ENCODE assay signal across 28 cellular contexts in the genomic region with DNA sequence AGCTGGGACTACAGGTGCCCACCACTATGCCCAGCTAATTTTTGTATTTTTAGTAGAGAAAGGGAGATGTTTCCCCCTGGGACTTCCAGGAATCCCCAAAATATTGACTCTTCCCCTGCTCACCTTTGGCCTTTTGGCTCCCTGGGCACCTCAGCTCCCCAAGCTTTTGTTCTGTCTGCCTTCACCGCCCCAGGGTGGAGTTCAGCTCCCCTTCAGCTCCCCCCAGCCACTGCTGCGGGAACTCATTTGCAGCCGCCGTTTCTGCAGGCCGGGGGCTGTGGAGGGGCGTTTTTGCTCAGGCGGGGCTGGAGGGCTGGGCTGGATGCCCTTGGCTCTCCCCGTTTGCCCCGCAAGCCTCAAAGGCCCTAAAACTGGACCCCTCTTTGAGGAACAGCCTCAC. TPM values are rescaled to one million over a fixed set of nuclear protein-coding genes. Genes with fewer than 3 reads are reported as not detected.
"Had no signal": no experiment of that assay in that cellular context is flagged by ENCODE, and none has a peak within 500 bp of the region (broad histone marks: within the 10 kb centered on the region; RNA-seq: fewer than 3 reads in every experiment).

No MANE protein-coding gene starts in this region.

- DNase-seq: hypothalamus; immature natural killer cell; kidney; lower lobe of right lung; mammary epithelial cell; mesenchymal stem cell; naive thymus-derived CD8-positive, alpha-beta T cell; occipital lobe; ovary; retina; stimulated activated CD4-positive, alpha-beta T cell treated with anti-CD3 and anti-CD28 coated beads, Interleukin-12 subunit alpha, Interleukin-12 subunit beta, amount 100 ng/mL, for 4 hours; stimulated activated CD4-positive, alpha-beta T cell treated with anti-CD3 and anti-CD28 coated beads, Interleukin-15, amount 100 ng/mL, for 24 hours; stimulated activated CD4-positive, alpha-beta T cell treated with anti-CD3 and anti-CD28 coated beads, Interleukin-2, amount 100 ng/mL, for 24 hours; stimulated activated CD4-positive, alpha-beta T cell treated with anti-CD3 and anti-CD28 coated beads, Interleukin-4, amount 100 ng/mL, for 1 hour; stimulated activated naive CD4-positive, alpha-beta T cell; tibial artery; trophoblast cell; upper lobe of right lung had no signal

- ATAC-seq: lower lobe of right lung; naive thymus-derived CD8-positive, alpha-beta T cell; right cardiac atrium; sciatic nerve had no signal

- H3K27me3 Mint-ChIP-seq: progenitor cell of endocrine pancreas; stimulated activated naive CD8-positive, alpha-beta T cell treated with anti-CD3 and anti-CD28 coated beads, Interleukin-15, Interleukin-2, amounts not matched to agents 100 ng/mL and 50 ng/mL, for 24 hours had no signal

- H3K9me3 Mint-ChIP-seq: naive thymus-derived CD8-positive, alpha-beta T cell; nephron; neural progenitor cell; stimulated activated naive CD8-positive, alpha-beta T cell treated with anti-CD3 and anti-CD28 coated beads, Interleukin-15, Interleukin-2, amounts not matched to agents 100 ng/mL and 50 ng/mL, for 24 hours had no signal

- H3K27ac ChIP-seq: lower lobe of right lung, neural progenitor cell, neutrophil, ovary, skin epidermis, suprapubic skin, thoracic aorta, tibial artery, upper lobe of right lung had no signal

- H3K9ac ChIP-seq: neural progenitor cell had no signal

- H3K9me3 ChIP-seq: lower lobe of right lung, neutrophil, ovary, suprapubic skin, thoracic aorta, tibial artery, upper lobe of right lung had no signal

- H3K4me1 Mint-ChIP-seq: immature natural killer cell; naive thymus-derived CD8-positive, alpha-beta T cell had no signal

- H3K4me3 Mint-ChIP-seq: immature natural killer cell; naive thymus-derived CD8-positive, alpha-beta T cell; nephron; neural progenitor cell; stimulated activated naive CD8-positive, alpha-beta T cell treated with anti-CD3 and anti-CD28 coated beads, Interleukin-15, Interleukin-2, amounts not matched to agents 100 ng/mL and 50 ng/mL, for 24 hours had no signal

- H3K4me2 ChIP-seq: neural progenitor cell had no signal

- H3K4me3 ChIP-seq: lower lobe of right lung, neural progenitor cell, ovary, skin epidermis, suprapubic skin, thoracic aorta, tibial artery, upper lobe of right lung had no signal

- H2AFZ ChIP-seq: neural progenitor cell had no signal

- H3K36me3 ChIP-seq: neural progenitor cell, ovary, thoracic aorta had no signal

- H3K4me1 ChIP-seq: lower lobe of right lung, suprapubic skin, tibial artery, upper lobe of right lung had no signal

- H3K27me3 ChIP-seq: neural progenitor cell, neutrophil, ovary, suprapubic skin, tibial artery, upper lobe of right lung had no signal

- H3K36me3 Mint-ChIP-seq: immature natural killer cell; naive thymus-derived CD8-positive, alpha-beta T cell; neural progenitor cell had no signal

- H3K27ac Mint-ChIP-seq: immature natural killer cell; nephron; neural progenitor cell; progenitor cell of endocrine pancreas; stimulated activated naive CD8-positive, alpha-beta T cell treated with anti-CD3 and anti-CD28 coated beads, Interleukin-15, Interleukin-2, amounts not matched to agents 100 ng/mL and 50 ng/mL, for 24 hours had no signal

RNA-seq across cellular contexts. Expression of gene CRISPLD2, which starts 47.9 kb away (rescaled TPM):
- total RNA-seq: naive thymus-derived CD8-positive, alpha-beta T cell had no signal
